20 cellular contexts compared by ENCODE assay signal in the genomic region with DNA sequence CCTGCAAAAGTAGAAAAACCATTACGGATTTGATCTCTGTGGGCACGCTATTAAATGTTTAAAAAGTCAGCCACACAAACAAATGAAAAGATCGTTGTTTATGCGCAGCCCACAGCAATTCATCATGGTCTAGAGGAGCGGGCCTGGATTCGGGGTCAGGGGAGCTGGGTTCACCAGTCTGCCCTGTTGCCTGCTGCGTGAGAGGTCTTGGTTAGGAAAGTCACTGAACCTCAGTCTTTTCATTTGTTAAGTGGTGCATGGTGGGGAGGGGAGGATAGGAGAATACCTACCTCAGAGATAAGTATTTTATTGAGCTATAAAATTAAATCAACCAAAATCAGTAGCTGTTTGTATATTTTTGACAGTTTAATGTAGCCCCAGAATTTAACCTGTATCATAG.
"Had no signal": no experiment of that assay in that cellular context is flagged by ENCODE, and none has a peak within 500 bp of the region (broad histone marks: within the 10 kb centered on the region; RNA-seq: fewer than 3 reads in every experiment).

No MANE protein-coding gene starts in this region.

- H3K27me3 Mint-ChIP-seq: activated CD4-positive, alpha-beta T cell treated with anti-CD3 and anti-CD28 coated beads for 36 hours; activated naive CD4-positive, alpha-beta T cell treated with anti-CD3 and anti-CD28 coated beads, Interleukin-2, amount 50 U/mL, for 24 hours; naive B cell; stimulated activated naive CD8-positive, alpha-beta T cell treated with anti-CD3 and anti-CD28 coated beads, Interleukin-15, Interleukin-2, amounts not matched to agents 100 ng/mL and 50 ng/mL, for 24 hours had no signal

- H3K27ac ChIP-seq: esophagus squamous epithelium, hepatocyte, neutrophil, pancreas, skin epidermis, tibial nerve had no signal

- DNase-seq: activated CD4-positive, alpha-beta T cell treated with anti-CD3 and anti-CD28 coated beads for 36 hours; activated CD4-positive, alpha-beta T cell treated with anti-CD3 and anti-CD28 coated beads, Interleukin-2, amount 50 U/mL, for 48 hours; activated gamma-delta T cell; cerebellar nuclear complex; effector memory CD4-positive, alpha-beta T cell; esophagus squamous epithelium; kidney glomerular epithelial cell; left ventricle myocardium superior; mucosa of descending colon; naive B cell; pancreas; stimulated activated CD4-positive, alpha-beta T cell treated with anti-CD3 and anti-CD28 coated beads, Interleukin-15, amount 100 ng/mL, for 24 hours; stimulated activated CD4-positive, alpha-beta T cell treated with anti-CD3 and anti-CD28 coated beads, Interleukin-2, amount 100 ng/mL, for 48 hours had no signal

- H3K9me3 Mint-ChIP-seq: activated naive CD4-positive, alpha-beta T cell treated with anti-CD3 and anti-CD28 coated beads, Interleukin-2, amount 50 U/mL, for 24 hours; memory B cell; naive B cell; stimulated activated naive CD8-positive, alpha-beta T cell treated with anti-CD3 and anti-CD28 coated beads, Interleukin-15, Interleukin-2, amounts not matched to agents 100 ng/mL and 50 ng/mL, for 24 hours had no signal

- H3K4me2 ChIP-seq: hepatocyte had no signal

- H3K27ac Mint-ChIP-seq: activated CD4-positive, alpha-beta T cell treated with anti-CD3 and anti-CD28 coated beads for 36 hours; activated naive CD4-positive, alpha-beta T cell treated with anti-CD3 and anti-CD28 coated beads, Interleukin-2, amount 50 U/mL, for 24 hours; memory B cell; naive B cell; stimulated activated naive CD8-positive, alpha-beta T cell treated with anti-CD3 and anti-CD28 coated beads, Interleukin-15, Interleukin-2, amounts not matched to agents 100 ng/mL and 50 ng/mL, for 24 hours had no signal

- H3K4me1 Mint-ChIP-seq: memory B cell, naive B cell had no signal

- H3K79me2 ChIP-seq: hepatocyte had no signal

- H3K4me1 ChIP-seq: pancreas had no signal

- H3K36me3 Mint-ChIP-seq: activated naive CD4-positive, alpha-beta T cell treated with anti-CD3 and anti-CD28 coated beads, Interleukin-2, amount 50 U/mL, for 24 hours; memory B cell; naive B cell had no signal

- H2AFZ ChIP-seq: hepatocyte had no signal

- H3K27me3 ChIP-seq: esophagus squamous epithelium, hepatocyte, neutrophil, pancreas, tibial nerve had no signal

- H3K4me3 Mint-ChIP-seq: activated CD4-positive, alpha-beta T cell treated with anti-CD3 and anti-CD28 coated beads for 36 hours; activated naive CD4-positive, alpha-beta T cell treated with anti-CD3 and anti-CD28 coated beads, Interleukin-2, amount 50 U/mL, for 24 hours; memory B cell; naive B cell; stimulated activated naive CD8-positive, alpha-beta T cell treated with anti-CD3 and anti-CD28 coated beads, Interleukin-15, Interleukin-2, amounts not matched to agents 100 ng/mL and 50 ng/mL, for 24 hours had no signal

- H3K9me3 ChIP-seq: esophagus squamous epithelium, mucosa of descending colon, neutrophil, pancreas, tibial nerve had no signal

- ATAC-seq: activated CD4-positive, alpha-beta T cell treated with anti-CD3 and anti-CD28 coated beads for 36 hours; left ventricle myocardium superior; mucosa of descending colon; pancreas had no signal

- H3K4me3 ChIP-seq: esophagus squamous epithelium, hepatocyte, mucosa of descending colon, pancreas, skin epidermis, tibial nerve had no signal

- H3K36me3 ChIP-seq: esophagus squamous epithelium, neutrophil, pancreas, tibial nerve had no signal
